8 cellular contexts compared by ENCODE assay signal in the genomic region with DNA sequence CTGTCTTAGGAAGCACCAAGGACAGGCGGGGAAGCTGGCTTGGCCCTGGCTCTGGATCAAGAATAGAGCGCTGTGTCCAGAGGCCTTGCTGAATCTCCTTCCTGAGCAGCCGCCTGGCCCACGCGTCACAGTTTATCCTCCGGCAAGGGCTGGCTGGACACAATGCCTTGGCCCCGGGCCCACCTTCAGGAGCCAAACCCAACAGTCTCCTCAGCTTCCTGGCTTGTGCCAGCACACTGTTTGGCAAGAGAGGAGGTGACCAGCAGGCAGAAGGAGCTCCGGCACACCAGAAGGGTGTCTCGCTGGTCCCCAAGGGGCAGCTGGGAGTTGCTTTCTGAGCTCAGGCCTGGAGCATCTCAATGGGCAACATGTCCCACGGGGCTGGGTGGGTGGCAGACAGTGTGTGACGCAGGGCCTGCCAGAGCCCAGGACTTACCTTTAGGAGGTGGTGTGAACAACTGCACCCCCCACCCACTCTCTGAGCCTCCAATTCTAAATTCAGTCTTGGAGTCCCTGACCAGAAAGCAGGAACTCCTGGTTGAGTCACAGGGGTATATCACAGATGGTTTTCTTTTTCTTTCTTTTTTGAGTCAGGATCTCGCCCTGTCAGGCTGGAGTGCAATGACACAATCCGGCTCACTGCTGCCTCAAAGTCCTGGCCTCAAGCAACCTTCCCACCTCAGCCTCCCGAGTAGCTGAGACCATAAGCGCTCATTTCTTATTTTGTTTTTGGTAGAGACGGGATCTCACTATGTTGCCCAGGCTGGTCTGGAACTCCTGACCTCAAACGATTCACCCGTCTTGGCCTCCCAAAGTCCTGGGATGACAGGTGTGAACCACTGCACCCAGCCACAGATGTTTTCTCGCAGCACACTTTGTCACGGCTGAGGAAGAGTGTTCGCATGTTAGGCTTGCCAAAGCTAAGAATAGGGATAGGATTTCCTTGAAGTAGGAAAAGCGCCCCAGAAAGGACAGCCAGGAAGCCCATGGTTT.
DNase-seq lines count a peak whose midpoint lies in the region; ATAC-seq lines count a peak whose summit lies in the region.

No MANE protein-coding gene starts in this region.

- no peaks in the 10 kb centered on the region for H3K27me3 ChIP-seq in BLaER1 treated with 17β-estradiol and CSF1 and Interleukin-3, amounts not matched to agents 10 nM and 100 nM
- no peaks in the 10 kb centered on the region for H3K27me3 ChIP-seq in trophoblast cell (ENCODE audit: insufficient read depth, low read length)

- no peak overlapping the region for H4K8ac ChIP-seq in trophoblast cell (ENCODE audit: low read depth, low read length)

- H2BK120ac ChIP-seq in trophoblast cell (ENCODE audit: insufficient read depth, low read length, poor library complexity), result peak overlapping the region; percentile 72

- H4K20me1 ChIP-seq in BLaER1 treated with 17β-estradiol and CSF1 and Interleukin-3, amounts not matched to agents 10 nM and 100 nM, result no peaks in the 10 kb centered on the region

- in situ Hi-C loops in KBM-7 (cut with MboI; ENCODE audit: low pct_unique_long_range_greater_than_20kb, low sequenced_read_pairs), result no loop called here

- H2AK5ac ChIP-seq in trophoblast cell (ENCODE audit: low read length), result peak overlapping the region; percentile 46

- H3K79me1 ChIP-seq in trophoblast cell (ENCODE audit: low read length), result no peaks in the 10 kb centered on the region

- H3K4me1 ChIP-seq in BLaER1 treated with 17β-estradiol and CSF1 and Interleukin-3, amounts not matched to agents 10 nM and 100 nM, result peaks cover 16 to 36% (median 22%) of the 10 kb centered on the region in 10 experiments; a peak in 19 of 20 replicates
- H3K4me1 ChIP-seq in trophoblast cell (ENCODE audit: control insufficient read depth in 1 of 2, insufficient read depth in 2 of 2, low read length in 2 of 2), result no peaks in the 10 kb centered on the region

- H3K9me3 ChIP-seq in BLaER1 treated with 17β-estradiol and CSF1 and Interleukin-3, amounts not matched to agents 10 nM and 100 nM (replicated peaks in 1 of 11), result no peaks in the 10 kb centered on the region
- no peaks in the 10 kb centered on the region for H3K9me3 ChIP-seq in trophoblast cell (ENCODE audit: insufficient read depth, low read depth, low read length)

- peak overlapping the region; percentile 3 for H2BK12ac ChIP-seq in trophoblast cell (ENCODE audit: low read length)

- no peaks in the 10 kb centered on the region for H3K79me2 ChIP-seq in trophoblast cell (ENCODE audit: control insufficient read depth, insufficient read depth, low read length, poor library complexity)

- peak overlapping the region; percentile 54 for H4K12ac ChIP-seq in trophoblast cell (ENCODE audit: low read depth, low read length)

- no CpG with 5 or more reads among the region's 22 CpGs for WGBS in trophoblast cell (ENCODE audit: extremely low coverage, insufficient coverage, insufficient read length)

- H3K18ac ChIP-seq in trophoblast cell (ENCODE audit: low read length), result no peak overlapping the region

- DNase-seq in NCI-H2196 treated with DMSO at 0.1 percent for 48 hours (lab: John Stamatoyannopoulos, UW; ENCODE audit: unreplicated experiment), result peak; percentile 49
- DNase-seq in trophoblast cell, result no peak
- no peak for DNase-seq in KBM-7
- DNase-seq in activated CD8-positive, alpha-beta memory T cell treated with anti-CD3 and anti-CD28 coated beads, Interleukin-2, amount 50 U/mL, for 48 hours, result no peak
- no peak for DNase-seq in OCI-M2 (lab: John Stamatoyannopoulos, UW; ENCODE audit: unreplicated experiment)

- H3K14ac ChIP-seq in trophoblast cell (ENCODE audit: low read length), result no peak overlapping the region

- H3K9ac ChIP-seq in BLaER1 treated with 17β-estradiol and CSF1 and Interleukin-3, amounts not matched to agents 10 nM and 100 nM, result peak overlapping the region in 1 of 11 experiments; percentile 9; a peak in 2 of 22 replicates
- H3K9ac ChIP-seq in trophoblast cell (ENCODE audit: low read length), result no peak overlapping the region

- no peak overlapping the region for H2AFZ ChIP-seq in trophoblast cell (ENCODE audit: insufficient read depth, low read length, poor library complexity)

- ATAC-seq in esophagus mucosa (peak; percentile 62), HG02884 (IDR thresholded peaks at IDR 0.05; ENCODE audit: unreplicated experiment) (no peak)

- peak overlapping the region in 6 of 11 experiments; percentile 2 to 44 (median 31); a peak in 8 of 22 replicates for H3K27ac ChIP-seq in BLaER1 treated with 17β-estradiol and CSF1 and Interleukin-3, amounts not matched to agents 10 nM and 100 nM
- no peak overlapping the region for H3K27ac ChIP-seq in trophoblast cell (ENCODE audit: low read depth, low read length)

- peak overlapping the region; percentile 4 to 65 (median 30); a peak in 15 of 22 replicates for H3K4me2 ChIP-seq in BLaER1 treated with 17β-estradiol and CSF1 and Interleukin-3, amounts not matched to agents 10 nM and 100 nM
- no peak overlapping the region for H3K4me2 ChIP-seq in trophoblast cell (ENCODE audit: low read length)

- no peak overlapping the region for H3K23ac ChIP-seq in trophoblast cell (ENCODE audit: low read length)

- no peak overlapping the region for H2BK5ac ChIP-seq in trophoblast cell (ENCODE audit: low read depth, low read length, poor library complexity)

- H3K36me3 ChIP-seq in BLaER1 treated with 17β-estradiol and CSF1 and Interleukin-3, amounts not matched to agents 10 nM and 100 nM, result no peaks in the 10 kb centered on the region
- no peaks in the 10 kb centered on the region for H3K36me3 ChIP-seq in trophoblast cell (ENCODE audit: control insufficient read depth in 1 of 2, insufficient read depth in 2 of 2, low read length in 2 of 2)

- H3K4me3 ChIP-seq in BLaER1 treated with 17β-estradiol and CSF1 and Interleukin-3, amounts not matched to agents 10 nM and 100 nM, result no peak overlapping the region
- no peak overlapping the region for H3K4me3 ChIP-seq in trophoblast cell (ENCODE audit: low read depth, low read length)

- H3K4ac ChIP-seq in trophoblast cell (ENCODE audit: low read depth, low read length), result no peak overlapping the region

- H4K91ac ChIP-seq in trophoblast cell (ENCODE audit: low read depth, low read length), result peak overlapping the region; percentile 6
